Comparison of ENCODE assay signal across 8 cellular contexts in the genomic region with DNA sequence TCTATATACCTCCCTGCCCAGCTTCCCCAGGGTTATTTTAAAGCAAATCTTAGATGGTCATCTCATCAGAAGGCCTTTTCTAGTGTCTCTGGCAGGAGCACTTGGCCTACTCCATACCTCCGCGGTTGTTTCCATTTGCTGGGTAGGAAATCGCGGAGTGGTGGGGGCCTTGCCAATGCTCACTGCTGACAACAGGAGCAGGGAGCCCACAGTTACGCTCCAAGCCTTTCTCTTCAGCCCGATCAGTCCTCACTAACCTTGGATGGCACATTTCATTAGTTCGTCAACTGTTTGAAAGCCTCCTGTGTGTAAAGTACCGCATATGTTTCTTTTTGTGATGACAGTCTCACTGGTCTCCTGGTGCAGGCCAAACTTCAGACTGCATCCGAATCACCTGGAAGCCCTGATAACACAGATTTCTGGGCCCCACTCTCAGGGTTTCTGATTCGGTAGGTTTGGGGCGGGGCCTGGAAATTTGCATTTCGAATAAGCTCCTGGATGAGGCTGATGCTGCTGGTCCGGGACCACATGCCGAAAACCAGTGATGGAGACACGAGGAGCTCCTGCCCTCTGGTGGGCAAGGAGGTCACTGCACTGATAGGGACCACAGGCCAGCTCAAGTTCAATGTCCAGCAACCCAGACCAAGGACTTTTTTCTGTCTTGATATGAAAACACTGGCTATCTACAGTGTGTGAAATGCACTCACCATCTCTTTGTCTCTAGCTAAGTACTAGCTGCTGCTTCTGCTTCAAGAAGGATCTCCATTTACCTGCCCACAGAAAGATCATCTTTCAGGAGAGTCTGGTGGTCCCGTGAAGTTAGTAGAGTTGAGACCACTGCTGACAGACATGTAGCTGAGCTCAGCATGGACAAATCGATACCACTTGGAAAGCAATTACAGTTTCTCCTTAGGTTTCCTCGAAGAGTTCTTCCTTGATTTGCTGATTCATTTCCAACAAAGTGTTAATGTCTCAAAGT. TPM values are rescaled to one million over a fixed set of nuclear protein-coding genes. Genes with fewer than 3 reads are reported as not detected.
DNase-seq lines count a peak whose midpoint lies in the region; ATAC-seq, FAIRE-seq and TF ChIP-seq lines count a peak whose summit lies in the region.

No MANE protein-coding gene starts in this region.

- peak; percentile 80 to 87 for ATAC-seq in lower lobe of right lung

- H3K4me3 ChIP-seq in lower lobe of right lung, result no peak overlapping the region

- intact Hi-C loops in lower lobe of right lung (cut with DNase I), result no loop called here

- no peaks in the 10 kb centered on the region for H3K36me3 Mint-ChIP-seq in activated CD4-positive, alpha-beta T cell treated with anti-CD3 and anti-CD28 coated beads, Interleukin-2, amount 10 ng/mL, durations not matched to agents 7 days and 5 days (ENCODE audit: low read depth)

- CTCF ChIA-PET in activated CD4-positive, alpha-beta T cell treated with anti-CD3 and anti-CD28 coated beads, Interleukin-2, amount 10 ng/mL, durations not matched to agents 7 days and 5 days (lab: Charles Lee), result interaction anchor here (0.5 to 2.3 kb wide), 7 partner anchors 8 to 737 kb away, joined by 3 to 6 read pairs (median 3); a partner anchor contains a TSS

- H3K4me1 ChIP-seq in lower lobe of right lung, result peaks cover 6% of the 10 kb centered on the region

- peak; percentile 26 for DNase-seq in NCI-H2029 (lab: John Stamatoyannopoulos, UW)
- DNase-seq in NCI-H2029 treated with DMSO at 0.1 percent for 48 hours (lab: John Stamatoyannopoulos, UW), result no peak
- peak; percentile 78 for DNase-seq in H54 (ENCODE audit: insufficient read length, low spot score)
- peak; percentile 8 for DNase-seq in NCI-H1092 (lab: John Stamatoyannopoulos, UW)
- peak; percentile 31 for DNase-seq in activated CD4-positive, alpha-beta T cell treated with anti-CD3 and anti-CD28 coated beads, Interleukin-2, amount 10 ng/mL, durations not matched to agents 7 days and 5 days
- DNase-seq in ecto neural progenitor cell (ENCODE audit: low spot score), result peak; percentile 79
- DNase-seq in lower lobe of right lung, result peak; percentile 77
- peak; percentile 3 for DNase-seq in stimulated activated CD8-positive, alpha-beta memory T cell treated with anti-CD3 and anti-CD28 coated beads, Interleukin-12 subunit alpha, Interleukin-12 subunit beta, amount 100 ng/mL, for 4 hours (ENCODE audit: low read depth)

- H3K27ac ChIP-seq in lower lobe of right lung, result no peak overlapping the region

- no peaks in the 10 kb centered on the region for H3K9me3 ChIP-seq in lower lobe of right lung

- no peaks in the 10 kb centered on the region for H3K9me3 Mint-ChIP-seq in activated CD4-positive, alpha-beta T cell treated with anti-CD3 and anti-CD28 coated beads, Interleukin-2, amount 10 ng/mL, durations not matched to agents 7 days and 5 days

- peak; percentile 80 for FAIRE-seq in H54 (lab: Jason Lieb, UNC)

- no peaks in the 10 kb centered on the region for H3K27me3 Mint-ChIP-seq in activated CD4-positive, alpha-beta T cell treated with anti-CD3 and anti-CD28 coated beads, Interleukin-2, amount 10 ng/mL, durations not matched to agents 7 days and 5 days

- no peak for TF ChIP-seq POLR2A in H54 (IDR thresholded peaks at IDR 0.05; ENCODE audit: low read depth, low read length)

- no peaks in the 10 kb centered on the region for H3K27me3 ChIP-seq in lower lobe of right lung (ENCODE audit: low read depth)

- peaks cover 3% of the 10 kb centered on the region for H3K4me1 Mint-ChIP-seq in activated CD4-positive, alpha-beta T cell treated with anti-CD3 and anti-CD28 coated beads, Interleukin-2, amount 10 ng/mL, durations not matched to agents 7 days and 5 days

- TF ChIP-seq CTCF in lower lobe of right lung (IDR thresholded peaks at IDR 0.05), result peak; percentile 93

- POLR2A ChIA-PET in activated CD4-positive, alpha-beta T cell treated with anti-CD3 and anti-CD28 coated beads, Interleukin-2, amount 10 ng/mL, durations not matched to agents 7 days and 5 days (lab: Charles Lee), result no interaction called here

- no peaks in the 10 kb centered on the region for H3K36me3 ChIP-seq in lower lobe of right lung

- H3K27ac Mint-ChIP-seq in activated CD4-positive, alpha-beta T cell treated with anti-CD3 and anti-CD28 coated beads, Interleukin-2, amount 10 ng/mL, durations not matched to agents 7 days and 5 days, result peak overlapping the region; percentile 9

- no peak overlapping the region for H3K4me3 Mint-ChIP-seq in activated CD4-positive, alpha-beta T cell treated with anti-CD3 and anti-CD28 coated beads, Interleukin-2, amount 10 ng/mL, durations not matched to agents 7 days and 5 days

RNA-seq across cellular contexts. Expression of a gene that starts 14.0 kb away (rescaled TPM):
- total RNA-seq in activated CD4-positive, alpha-beta T cell treated with anti-CD3 and anti-CD28 coated beads, Interleukin-2, amount 10 ng/mL, durations not matched to agents 7 days and 5 days, result under 1 TPM; 0.17 to 0.25 TPM
- 1.8 TPM for total RNA-seq in lower lobe of right lung
